1 cellular context compared by ENCODE assay signal in the genomic region with DNA sequence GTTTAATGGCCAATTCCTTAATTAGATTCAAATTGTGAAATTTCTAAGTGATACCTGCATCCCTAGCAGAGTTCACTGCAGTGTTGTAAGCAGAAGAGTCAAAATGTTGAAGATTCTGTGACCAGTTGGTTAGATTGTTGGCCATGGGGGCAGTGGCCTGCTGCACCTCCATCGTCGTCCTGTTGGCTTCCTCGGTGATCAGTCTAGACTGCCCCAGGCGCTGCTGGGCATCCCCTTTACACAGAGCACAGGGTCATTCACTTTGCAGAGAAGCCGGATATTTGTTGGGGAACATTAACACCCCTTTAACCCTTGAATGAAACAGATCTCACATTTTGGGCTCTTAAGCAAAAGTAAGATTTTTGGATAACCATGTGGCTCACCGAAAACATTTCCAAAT.
TF ChIP-seq lines count a peak whose summit lies in the region.

No MANE protein-coding gene starts in this region.

TF ChIP-seq in WTC11, 78 proteins besides CTCF, POLR2A, EP300 and RAD21 (continued from another document):
- TF ChIP-seq CDX4 (CRISPR knock-in tag; IDR thresholded peaks at IDR 0.05; ENCODE audit: borderline replicate concordance) = no peak
- no peak for TF ChIP-seq ELF4 (CRISPR knock-in tag; IDR thresholded peaks at IDR 0.05; ENCODE audit: low read depth)
- no peak for TF ChIP-seq GABPB1 (CRISPR knock-in tag; IDR thresholded peaks at IDR 0.05)
- TF ChIP-seq, protein P1, sequence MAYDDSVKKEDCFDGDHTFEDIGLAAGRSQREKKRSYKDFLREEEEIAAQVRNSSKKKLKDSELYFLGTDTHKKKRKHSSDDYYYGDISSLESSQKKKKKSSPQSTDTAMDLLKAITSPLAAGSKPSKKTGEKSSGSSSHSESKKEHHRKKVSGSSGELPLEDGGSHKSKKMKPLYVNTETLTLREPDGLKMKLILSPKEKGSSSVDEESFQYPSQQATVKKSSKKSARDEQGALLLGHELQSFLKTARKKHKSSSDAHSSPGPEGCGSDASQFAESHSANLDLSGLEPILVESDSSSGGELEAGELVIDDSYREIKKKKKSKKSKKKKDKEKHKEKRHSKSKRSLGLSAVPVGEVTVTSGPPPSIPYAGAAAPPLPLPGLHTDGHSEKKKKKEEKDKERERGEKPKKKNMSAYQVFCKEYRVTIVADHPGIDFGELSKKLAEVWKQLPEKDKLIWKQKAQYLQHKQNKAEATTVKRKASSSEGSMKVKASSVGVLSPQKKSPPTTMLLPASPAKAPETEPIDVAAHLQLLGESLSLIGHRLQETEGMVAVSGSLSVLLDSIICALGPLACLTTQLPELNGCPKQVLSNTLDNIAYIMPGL (CRISPR knock-in tag; IDR thresholded peaks at IDR 0.05) = no peak
